Comparison of ENCODE assay signal across 9 cellular contexts in genomic region chr5:140358738-140359310, GRCh38. TPM values are rescaled to one million over a fixed set of nuclear protein-coding genes. Genes with fewer than 3 reads are reported as not detected.
A peak's percentile ranks its signal among the peaks of the same experiment; 100 is the strongest.
DNase-seq lines count a peak whose midpoint lies in the region; TF ChIP-seq lines count a peak whose summit lies in the region.
"Had no signal": no experiment of that assay in that cellular context is flagged by ENCODE, and none has a peak within 500 bp of the region (broad histone marks: within the 10 kb centered on the region; RNA-seq: fewer than 3 reads in every experiment).

No MANE protein-coding gene starts in this region.

- H3K27ac ChIP-seq in SJCRH30: no peak overlapping the region
- H3K27ac ChIP-seq: epithelial cell of prostate had no signal

- peak; percentile 33; the same call in 1 of the 3 replicates for TF ChIP-seq CTCF in GM12872 (IDR thresholded peaks at IDR 0.05; ENCODE audit: insufficient read depth, low read depth, low read length)

- intact Hi-C loops in activated T-helper 2 cell treated with anti-CD3 and anti-CD28 coated beads, Interferon-gamma antibody, Interleukin-2, Interleukin-4, amounts not matched to agents 10 μg/mL and 5 μg/mL and 100 μg/mL, durations not matched to agents 14 hours and 24 hours and 36 hours (cut with micrococcal nuclease): no loop called here

- H3K4me3 ChIP-seq in SJCRH30: no peak overlapping the region

- no peaks in the 10 kb centered on the region for H3K9me3 ChIP-seq in SJCRH30 (replicated peaks)

- no peaks in the 10 kb centered on the region for H3K27me3 ChIP-seq in SJCRH30

- H3K27me3 Mint-ChIP-seq in activated T-helper 2 cell treated with anti-CD3 and anti-CD28 coated beads, Interferon-gamma antibody, Interleukin-2, Interleukin-4, amounts not matched to agents 10 μg/mL and 5 μg/mL and 100 μg/mL, durations not matched to agents 14 hours and 24 hours and 36 hours (ENCODE audit: low read depth): peaks cover 8% of the 10 kb centered on the region

- H3K27ac Mint-ChIP-seq in activated T-helper 2 cell treated with anti-CD3 and anti-CD28 coated beads, Interferon-gamma antibody, Interleukin-2, Interleukin-4, amounts not matched to agents 10 μg/mL and 5 μg/mL and 100 μg/mL, durations not matched to agents 14 hours and 24 hours and 36 hours: no peak overlapping the region

- no peak overlapping the region for H3K4me3 Mint-ChIP-seq in activated T-helper 2 cell treated with anti-CD3 and anti-CD28 coated beads, Interferon-gamma antibody, Interleukin-2, Interleukin-4, amounts not matched to agents 10 μg/mL and 5 μg/mL and 100 μg/mL, durations not matched to agents 14 hours and 24 hours and 36 hours (ENCODE audit: low read depth)

- H3K4me1 ChIP-seq in SJCRH30: no peaks in the 10 kb centered on the region

- H3K36me3 Mint-ChIP-seq in activated T-helper 2 cell treated with anti-CD3 and anti-CD28 coated beads, Interferon-gamma antibody, Interleukin-2, Interleukin-4, amounts not matched to agents 10 μg/mL and 5 μg/mL and 100 μg/mL, durations not matched to agents 14 hours and 24 hours and 36 hours (ENCODE audit: low read depth): no peaks in the 10 kb centered on the region

- DNase-seq in 8988T (peak; percentile 61), SJCRH30 (peak; percentile 34 to 52), foreskin melanocyte (peak; percentile 32), T-helper 1 cell (no peak), NCI-H187 (lab: John Stamatoyannopoulos, UW) (no peak), medulla oblongata (ENCODE audit: extremely low spot score) (no peak)
- no peak for DNase-seq in activated T-helper 2 cell treated with anti-CD3 and anti-CD28 coated beads, Interferon-gamma antibody, Interleukin-2, Interleukin-4, amounts not matched to agents 10 μg/mL and 5 μg/mL and 100 μg/mL, durations not matched to agents 14 hours and 24 hours and 36 hours (ENCODE audit: low spot score)

- H3K4me1 Mint-ChIP-seq in activated T-helper 2 cell treated with anti-CD3 and anti-CD28 coated beads, Interferon-gamma antibody, Interleukin-2, Interleukin-4, amounts not matched to agents 10 μg/mL and 5 μg/mL and 100 μg/mL, durations not matched to agents 14 hours and 24 hours and 36 hours (ENCODE audit: low read depth): peaks cover 15% of the 10 kb centered on the region

- no peaks in the 10 kb centered on the region for H3K9me3 Mint-ChIP-seq in activated T-helper 2 cell treated with anti-CD3 and anti-CD28 coated beads, Interferon-gamma antibody, Interleukin-2, Interleukin-4, amounts not matched to agents 10 μg/mL and 5 μg/mL and 100 μg/mL, durations not matched to agents 14 hours and 24 hours and 36 hours

- no peaks in the 10 kb centered on the region for H3K36me3 ChIP-seq in SJCRH30

RNA-seq across cellular contexts. Expression of gene SLC4A9, which starts 1.2 kb away (rescaled TPM):
- total RNA-seq in SJCRH30 (2014; rRNA removed; shearing (Covaris generic)): not detected in 2 replicates
- total RNA-seq in activated T-helper 2 cell treated with anti-CD3 and anti-CD28 coated beads, Interferon-gamma antibody, Interleukin-2, Interleukin-4, amounts not matched to agents 10 μg/mL and 5 μg/mL and 100 μg/mL, durations not matched to agents 14 hours and 24 hours and 36 hours: 0.18 TPM in 1 of 2 replicates, not detected in the other

RNA-seq across cellular contexts. Expression of gene HBEGF, which starts 12.4 kb away (rescaled TPM):
- 6.5 and 7.1 TPM in 2 replicates for total RNA-seq in SJCRH30 (2014; rRNA removed; shearing (Covaris generic))
- 15.7 and 17.1 TPM in 2 replicates for total RNA-seq in activated T-helper 2 cell treated with anti-CD3 and anti-CD28 coated beads, Interferon-gamma antibody, Interleukin-2, Interleukin-4, amounts not matched to agents 10 μg/mL and 5 μg/mL and 100 μg/mL, durations not matched to agents 14 hours and 24 hours and 36 hours

RNA-seq across cellular contexts. Expression of gene ANKHD1, which starts 42.8 kb away (rescaled TPM):
- 89.1 and 106 TPM in 2 replicates for total RNA-seq in SJCRH30 (2014; rRNA removed; shearing (Covaris generic))
- total RNA-seq in activated T-helper 2 cell treated with anti-CD3 and anti-CD28 coated beads, Interferon-gamma antibody, Interleukin-2, Interleukin-4, amounts not matched to agents 10 μg/mL and 5 μg/mL and 100 μg/mL, durations not matched to agents 14 hours and 24 hours and 36 hours: 119 and 120 TPM in 2 replicates

RNA-seq across cellular contexts. Expression of gene PFDN1, which starts 55.9 kb away (rescaled TPM):
- 93.9 and 96.1 TPM in 2 replicates for total RNA-seq in SJCRH30 (2014; rRNA removed; shearing (Covaris generic))
- 60.4 and 61.0 TPM in 2 replicates for total RNA-seq in activated T-helper 2 cell treated with anti-CD3 and anti-CD28 coated beads, Interferon-gamma antibody, Interleukin-2, Interleukin-4, amounts not matched to agents 10 μg/mL and 5 μg/mL and 100 μg/mL, durations not matched to agents 14 hours and 24 hours and 36 hours

Comparison
In these comparisons a context has a peak if more than half of its experiments do, and no peak if none do; other contexts are left out.
1. DNase-seq: peak in 8988T (single experiment), SJCRH30 (2 of 2) and foreskin melanocyte (single experiment); none in T-helper 1 cell (0 of 5), NCI-H187 (0 of 2), activated T-helper 2 cell treated with anti-CD3 and anti-CD28 coated beads, Interferon-gamma antibody, Interleukin-2, Interleukin-4, amounts not matched to agents 10 μg/mL and 5 μg/mL and 100 μg/mL, durations not matched to agents 14 hours and 24 hours and 36 hours (single experiment) and medulla oblongata (single experiment).